Comparison of ENCODE assay signal across 10 cellular contexts in genomic region chr2:189982777-189983394, GRCh38.
DNase-seq lines count a peak whose midpoint lies in the region; ATAC-seq, FAIRE-seq and TF ChIP-seq lines count a peak whose summit lies in the region.
"Had no signal": no experiment of that assay in that cellular context is flagged by ENCODE, and none has a peak within 500 bp of the region (broad histone marks: within the 10 kb centered on the region; RNA-seq: fewer than 3 reads in every experiment).

No MANE protein-coding gene starts in this region.

- no peak overlapping the region for H3K9ac ChIP-seq in KMS-11

- H3K36me3 ChIP-seq in KMS-11 (ENCODE audit: insufficient read depth) (no peaks in the 10 kb centered on the region), bronchial epithelial cell (ENCODE audit: control insufficient read depth, insufficient read depth, low read length) (no peaks in the 10 kb centered on the region)
- H3K36me3 ChIP-seq: neutrophil had no signal

- no peaks in the 10 kb centered on the region for H4K20me1 ChIP-seq in KMS-11 (ENCODE audit: insufficient read depth)

- peak; percentile 83 for TF ChIP-seq CTCF in KMS-11 (conservative IDR thresholded peaks at IDR 0.05; ENCODE audit: low read depth, low read length)
- TF ChIP-seq CTCF in bronchial epithelial cell (IDR thresholded peaks at IDR 0.05; ENCODE audit: insufficient read depth, low read length, severe bottlenecking) = peak; percentile 61
- TF ChIP-seq CTCF in progenitor cell of endocrine pancreas (IDR thresholded peaks at IDR 0.05; ENCODE audit: unreplicated experiment) = peak; percentile 25

- no peaks in the 10 kb centered on the region for H3K79me2 ChIP-seq in KMS-11 (ENCODE audit: insufficient read depth, low read depth)

- H3K27ac ChIP-seq in KMS-11 = no peak overlapping the region
- H3K27ac ChIP-seq: neutrophil had no signal

- H3K27ac Mint-ChIP-seq in progenitor cell of endocrine pancreas = no peak overlapping the region

- H3K4me1 Mint-ChIP-seq in progenitor cell of endocrine pancreas (ENCODE audit: low read depth) = no peaks in the 10 kb centered on the region

- no peaks in the 10 kb centered on the region for H3K4me1 ChIP-seq in KMS-11 (ENCODE audit: low read depth, poor library complexity, severe bottlenecking)
- H3K4me1 ChIP-seq: Caco-2 had no signal

- peak; percentile 79 for FAIRE-seq in bronchial epithelial cell (lab: Jason Lieb, UNC)

- no peak for ATAC-seq in GM19463 (IDR thresholded peaks at IDR 0.05; ENCODE audit: unreplicated experiment)
- no peak for ATAC-seq in HG03039 (IDR thresholded peaks at IDR 0.05; ENCODE audit: unreplicated experiment)

- no peak overlapping the region for H2AFZ ChIP-seq in KMS-11 (ENCODE audit: low read depth)

- no peak overlapping the region for H3K4me3 Mint-ChIP-seq in progenitor cell of endocrine pancreas (ENCODE audit: low read depth)

- DNase-seq in SKM-1 treated with dmso at 0.1 percent for 144 hours (lab: John Stamatoyannopoulos, UW; ENCODE audit: unreplicated experiment) (peak; percentile 11), SKM-1 (lab: John Stamatoyannopoulos, UW; ENCODE audit: unreplicated experiment) (no peak), bronchial epithelial cell (ENCODE audit: low read depth) (peak; percentile 8), progenitor cell of endocrine pancreas (ENCODE audit: low spot score, unreplicated experiment) (no peak), SHP77 treated with DMSO at 0.1 percent for 48 hours (lab: John Stamatoyannopoulos, UW) (no peak)

- peaks cover 1% of the 10 kb centered on the region for H3K36me3 Mint-ChIP-seq in progenitor cell of endocrine pancreas (ENCODE audit: insufficient read depth)

- H3K4me2 ChIP-seq in KMS-11 = no peak overlapping the region

- H3K27me3 Mint-ChIP-seq in progenitor cell of endocrine pancreas = no peaks in the 10 kb centered on the region

- H3K9me3 Mint-ChIP-seq in progenitor cell of endocrine pancreas (ENCODE audit: low read depth) = peaks cover 42% of the 10 kb centered on the region

- H3K4me3 ChIP-seq in KMS-11 (IDR thresholded peaks at IDR 0.05; ENCODE audit: insufficient read depth, low read depth, low read length) = no peak overlapping the region
- no peak overlapping the region for H3K4me3 ChIP-seq in bronchial epithelial cell (ENCODE audit: low read depth, low read length)

- H3K27me3 ChIP-seq in KMS-11 (ENCODE audit: insufficient read depth, low read depth) (no peaks in the 10 kb centered on the region), bronchial epithelial cell (ENCODE audit: control insufficient read depth, insufficient read depth, low read length) (no peaks in the 10 kb centered on the region)
- H3K27me3 ChIP-seq: neutrophil had no signal

Comparison
In these comparisons a context has a peak if more than half of its experiments do, and no peak if none do; other contexts are left out.
1. DNase-seq: peak in SKM-1 treated with dmso at 0.1 percent for 144 hours (single experiment) and bronchial epithelial cell (single experiment); none in SKM-1 (single experiment), progenitor cell of endocrine pancreas (single experiment) and SHP77 treated with DMSO at 0.1 percent for 48 hours (single experiment).
2. CTCF ChIP-seq: peak in every context shown above with its lines; median percentile 83 in KMS-11; 61 in bronchial epithelial cell; 25 in progenitor cell of endocrine pancreas.